In genomic region chr1:100734716-100735115, GRCh38 we compare ENCODE assay signal across 14 cellular contexts. TPM values are rescaled to one million over a fixed set of nuclear protein-coding genes. Genes with fewer than 3 reads are reported as not detected.
DNase-seq lines count a peak whose midpoint lies in the region; TF ChIP-seq lines count a peak whose summit lies in the region.
"Had no signal": no experiment of that assay in that cellular context is flagged by ENCODE, and none has a peak within 500 bp of the region (broad histone marks: within the 10 kb centered on the region; RNA-seq: fewer than 3 reads in every experiment).

No MANE protein-coding gene starts in this region.

- no peak for TF ChIP-seq CTCF in testis (IDR thresholded peaks at IDR 0.05)

- in situ Hi-C loops in GM23248 (cut with MboI), result no loop called here

- H3K9me3 ChIP-seq in GM23248 (ENCODE audit: low read depth) (no peaks in the 10 kb centered on the region), skeletal muscle satellite cell (replicated peaks; ENCODE audit: low read length) (no peaks in the 10 kb centered on the region), testis (no peaks in the 10 kb centered on the region)
- H3K9me3 ChIP-seq: prostate gland, upper lobe of right lung had no signal

- DNase-seq in GM23248 (peak; percentile 63), amniotic epithelial cell (ENCODE audit: low read depth) (peak; percentile 91), glomerular endothelial cell (ENCODE audit: extremely low read depth, low read depth, low spot score) (peak; percentile 72), testis (no peak), NCI-H510A (lab: John Stamatoyannopoulos, UW) (no peak), NCI-H1105 treated with DMSO at 0.1 percent for 48 hours (lab: John Stamatoyannopoulos, UW) (no peak), NCI-H2081 treated with DMSO at 0.1 percent for 48 hours (lab: John Stamatoyannopoulos, UW) (no peak)
- DNase-seq: activated CD8-positive, alpha-beta T cell treated with anti-CD3 and anti-CD28 coated beads for 36 hours; DMS153; erythroblast; T-cell; upper lobe of right lung had no signal

- 4 to 5% methylated on average over 2 of the region's 2 CpGs for WGBS in GM23248 (ENCODE audit: low coverage in 1 of 2, low lambda C conversion rate in 2 of 2, missing lambda C conversion rate in 2 of 2), 2 experiments
- 63 to 65% methylated on average over 2 of the region's 2 CpGs for WGBS in testis, 2 donors

- H3K4me2 ChIP-seq in GM23248 (ENCODE audit: unreplicated experiment) (peak overlapping the region; percentile 43), skeletal muscle satellite cell (ENCODE audit: low read length) (peak overlapping the region; percentile 15)

- H3K9ac ChIP-seq in GM23248 (no peak overlapping the region), skeletal muscle satellite cell (ENCODE audit: low read depth, low read length) (peak overlapping the region; percentile 63)

- intact Hi-C loops in testis (cut with DNase I; ENCODE audit: low total_unique reads), result no loop called here

- H2AFZ ChIP-seq in GM23248, result peak overlapping the region; percentile 53

- H3K27me3 ChIP-seq in GM23248 (replicated peaks; ENCODE audit: insufficient read depth) (no peaks in the 10 kb centered on the region), skeletal muscle satellite cell (ENCODE audit: control insufficient read depth, insufficient read depth, low read length) (no peaks in the 10 kb centered on the region), testis (no peaks in the 10 kb centered on the region)
- H3K27me3 ChIP-seq: upper lobe of right lung had no signal

- no peaks in the 10 kb centered on the region for H3K36me3 ChIP-seq in GM23248 (ENCODE audit: low read depth)
- no peaks in the 10 kb centered on the region for H3K36me3 ChIP-seq in skeletal muscle satellite cell (ENCODE audit: insufficient read depth, low read length)
- H3K36me3 ChIP-seq in testis (ENCODE audit: low read depth, missing control alignments), result no peaks in the 10 kb centered on the region
- H3K36me3 ChIP-seq: prostate gland, upper lobe of right lung had no signal

- no peaks in the 10 kb centered on the region for H4K20me1 ChIP-seq in GM23248 (ENCODE audit: insufficient read depth)

- peaks cover 31% of the 10 kb centered on the region for H3F3A ChIP-seq in GM23248 (ENCODE audit: insufficient read depth)

- peaks cover 33% of the 10 kb centered on the region for H3K4me1 ChIP-seq in GM23248 (ENCODE audit: insufficient read depth)
- peaks cover 46% of the 10 kb centered on the region for H3K4me1 ChIP-seq in skeletal muscle satellite cell (ENCODE audit: control insufficient read depth, insufficient read depth, low read length)
- H3K4me1 ChIP-seq in testis, result peaks cover 4% of the 10 kb centered on the region
- H3K4me1 ChIP-seq: prostate gland had no signal

- H3K79me2 ChIP-seq in GM23248 (ENCODE audit: insufficient read depth), result no peaks in the 10 kb centered on the region

- H3K4me3 ChIP-seq in GM23248 (no peak overlapping the region), skeletal muscle satellite cell (ENCODE audit: low read length) (no peak overlapping the region), testis (no peak overlapping the region)
- H3K4me3 ChIP-seq: prostate gland, upper lobe of right lung had no signal

- H3K9me2 ChIP-seq in GM23248 (ENCODE audit: insufficient read depth), result peaks cover 5% of the 10 kb centered on the region; the same call in 1 of the 2 replicates

- no peak for TF ChIP-seq POLR2A in testis (IDR thresholded peaks at IDR 0.05)

- peak overlapping the region; percentile 37 for H3K27ac ChIP-seq in GM23248
- H3K27ac ChIP-seq in testis, result no peak overlapping the region
- H3K27ac ChIP-seq: prostate gland, upper lobe of right lung had no signal

RNA-seq across cellular contexts. Expression of gene VCAM1, which starts 15.2 kb away (rescaled TPM):
- total RNA-seq in GM23248 (2014; rRNA removed; shearing (Covaris generic)), result 1.4 and 3.8 TPM in 2 replicates
- polyA plus RNA-seq in GM23248 (2016; fragmentation: Nextera tagmentation; extraction: Ambion mirVana), result 3.0 and 3.2 TPM in 2 replicates
- 61.9 and 66.7 TPM in 2 replicates for total RNA-seq in glomerular endothelial cell
- total RNA-seq in skeletal muscle satellite cell (2012; rRNA removed), result under 0.01 and 4.6 TPM in 2 replicates
- total RNA-seq in testis, result 1 to 10 TPM; 4.1 to 8.6 TPM
- 11.7 TPM for polyA plus RNA-seq in testis (ENCODE audit: insufficient read depth, low read depth, low replicate concordance)

Comparison
In these comparisons a context has a peak if more than half of its experiments do, and no peak if none do; other contexts are left out.
1. DNase-seq: peak in GM23248 (single experiment), amniotic epithelial cell (single experiment) and glomerular endothelial cell (single experiment); none in testis (single experiment), NCI-H510A (single experiment), NCI-H1105 treated with DMSO at 0.1 percent for 48 hours (single experiment) and NCI-H2081 treated with DMSO at 0.1 percent for 48 hours (single experiment).